ENCODE assay signal across 21 cellular contexts in genomic region chr3:197420566-197420965, GRCh38.
"Had no signal": no experiment of that assay in that cellular context is flagged by ENCODE, and none has a peak within 500 bp of the region (broad histone marks: within the 10 kb centered on the region; RNA-seq: fewer than 3 reads in every experiment).

No MANE protein-coding gene starts in this region.

- H3K9me3 Mint-ChIP-seq: activated B cell treated with CpG ODN at 0.5 μM for 24 hours; endodermal cell; mesothelial cell of epicardium; neural progenitor cell; stimulated activated memory B cell treated with anti-CD40 and anti-IgM and Interleukin-4, amounts not matched to agents 10 μg/mL and 1 μg/mL and 100 μg/mL, for 72 hours had no signal

- DNase-seq: activated B cell treated with CpG ODN at 0.5 μM for 24 hours; activated CD4-positive, alpha-beta T cell treated with anti-CD3 and anti-CD28 coated beads for 4 hours; activated CD4-positive, alpha-beta T cell treated with anti-CD3 and anti-CD28 coated beads, Interleukin-2, amount 50 U/mL, for 48 hours; activated gamma-delta T cell; activated naive CD4-positive, alpha-beta T cell treated with anti-CD3 and anti-CD28 coated beads, Interleukin-2, amount 50 U/mL, for 16 hours; endodermal cell; kidney; mammary epithelial cell; naive thymus-derived CD8-positive, alpha-beta T cell; small intestine; stimulated activated CD4-positive, alpha-beta T cell treated with anti-CD3 and anti-CD28 coated beads, Interleukin-15, amount 100 ng/mL, for 24 hours; SW 1271; T-helper 17 cell had no signal

- H2AFZ ChIP-seq: neural progenitor cell had no signal

- ATAC-seq: naive thymus-derived CD8-positive, alpha-beta T cell; stimulated activated memory B cell treated with anti-CD40 and anti-IgM and Interleukin-4, amounts not matched to agents 10 μg/mL and 1 μg/mL and 100 μg/mL, for 72 hours; T-helper 17 cell had no signal

- H3K4me1 Mint-ChIP-seq: activated B cell treated with CpG ODN at 0.5 μM for 24 hours; stimulated activated memory B cell treated with anti-CD40 and anti-IgM and Interleukin-4, amounts not matched to agents 10 μg/mL and 1 μg/mL and 100 μg/mL, for 72 hours had no signal

- H3K27ac ChIP-seq: left lung, neural progenitor cell, prostate gland, thoracic aorta had no signal

- H3K9me3 ChIP-seq: gastroesophageal sphincter, left lung, prostate gland, thoracic aorta had no signal

- H3K4me3 Mint-ChIP-seq: activated B cell treated with CpG ODN at 0.5 μM for 24 hours; endodermal cell; mesothelial cell of epicardium; naive thymus-derived CD8-positive, alpha-beta T cell; neural progenitor cell; stimulated activated memory B cell treated with anti-CD40 and anti-IgM and Interleukin-4, amounts not matched to agents 10 μg/mL and 1 μg/mL and 100 μg/mL, for 72 hours; T-helper 17 cell had no signal

- H3K4me1 ChIP-seq: left lung, prostate gland had no signal

- H3K36me3 Mint-ChIP-seq: mesothelial cell of epicardium; naive thymus-derived CD8-positive, alpha-beta T cell; neural progenitor cell; stimulated activated memory B cell treated with anti-CD40 and anti-IgM and Interleukin-4, amounts not matched to agents 10 μg/mL and 1 μg/mL and 100 μg/mL, for 72 hours had no signal

- H3K27ac Mint-ChIP-seq: activated B cell treated with CpG ODN at 0.5 μM for 24 hours; endodermal cell; mesothelial cell of epicardium; naive thymus-derived CD8-positive, alpha-beta T cell; neural progenitor cell; stimulated activated memory B cell treated with anti-CD40 and anti-IgM and Interleukin-4, amounts not matched to agents 10 μg/mL and 1 μg/mL and 100 μg/mL, for 72 hours; T-helper 17 cell had no signal

- FAIRE-seq: kidney, small intestine had no signal

- H3K36me3 ChIP-seq: gastroesophageal sphincter, left lung, neural progenitor cell, prostate gland, thoracic aorta had no signal

- H3K27me3 ChIP-seq: gastroesophageal sphincter, neural progenitor cell had no signal

- H3K4me2 ChIP-seq: neural progenitor cell had no signal

- H3K9ac ChIP-seq: neural progenitor cell had no signal

- H3K4me3 ChIP-seq: coronary artery, gastroesophageal sphincter, left lung, neural progenitor cell, prostate gland, thoracic aorta had no signal
